Comparison of ENCODE assay signal across 8 cellular contexts in genomic region chrX:13937370-13938052, GRCh38.
DNase-seq lines count a peak whose midpoint lies in the region; ATAC-seq and TF ChIP-seq lines count a peak whose summit lies in the region.

No MANE protein-coding gene starts in this region.

- peaks cover 21% of the 10 kb centered on the region for H3K27me3 Mint-ChIP-seq in CD8-positive, alpha-beta T cell (ENCODE audit: low read depth)

- no peak for TF ChIP-seq POLR2A in upper lobe of left lung (IDR thresholded peaks at IDR 0.05)

- no peak overlapping the region for H3K4me3 ChIP-seq in CD8-positive, alpha-beta T cell (ENCODE audit: low read depth, low read length)
- H3K4me3 ChIP-seq in lung: peak overlapping the region; percentile 54
- peak overlapping the region in 3 of 4 donors; percentile 44 to 65 (median 58) for H3K4me3 ChIP-seq in upper lobe of left lung

- H3K36me3 Mint-ChIP-seq in CD8-positive, alpha-beta T cell: no peaks in the 10 kb centered on the region

- H3K27ac ChIP-seq in CD8-positive, alpha-beta T cell (ENCODE audit: low read depth, low read length): no peak overlapping the region
- peak overlapping the region in 1 of 2 donors; percentile 71 for H3K27ac ChIP-seq in lung (ENCODE audit: low read depth in 1 of 2, low read length in 1 of 2)
- H3K27ac ChIP-seq in upper lobe of left lung: peak overlapping the region in 2 of 4 donors; percentile 54 to 65

- ATAC-seq in CD8-positive, alpha-beta T cell: no peak
- ATAC-seq in lung (ENCODE audit: insufficient read depth, low FRiP score) (peak; percentile 35), upper lobe of left lung (ENCODE audit: low FRiP score in 2 of 2) (peak in 1 of 2 donors; percentile 28), HG02938 (IDR thresholded peaks at IDR 0.05; ENCODE audit: unreplicated experiment) (no peak)

- 10 to 15% methylated on average over 22 to 27 of the region's 27 CpGs for whole genome bisulfite sequencing in lung, 2 donors
- WGBS in upper lobe of left lung, 2 donors: 12 to 29% methylated on average over 13 to 27 of the region's 27 CpGs

- intact Hi-C loops in CD8-positive, alpha-beta T cell (cut with DNase I, micrococcal nuclease): no loop called here

- no peak overlapping the region for H3K27ac Mint-ChIP-seq in CD8-positive, alpha-beta T cell

- no peaks in the 10 kb centered on the region for H3K36me3 ChIP-seq in CD8-positive, alpha-beta T cell (ENCODE audit: insufficient read depth, low read length)
- no peaks in the 10 kb centered on the region for H3K36me3 ChIP-seq in lung (ENCODE audit: control insufficient read depth in 2 of 2, insufficient read depth in 2 of 2, low read length in 2 of 2)
- no peaks in the 10 kb centered on the region for H3K36me3 ChIP-seq in upper lobe of left lung

- no peak for TF ChIP-seq EP300 in upper lobe of left lung (IDR thresholded peaks at IDR 0.05)

- CTCF ChIA-PET in CD8-positive, alpha-beta T cell (lab: Charles Lee): no interaction called here

- H3K9me3 ChIP-seq in CD8-positive, alpha-beta T cell (ENCODE audit: low read length): no peaks in the 10 kb centered on the region
- H3K9me3 ChIP-seq in lung (ENCODE audit: control insufficient read depth in 2 of 2, insufficient read depth in 1 of 2, low read length in 1 of 2) (no peaks in the 10 kb centered on the region), upper lobe of left lung (no peaks in the 10 kb centered on the region)

- POLR2A ChIA-PET in CD8-positive, alpha-beta T cell (lab: Charles Lee): no interaction called here

- H3K4me1 Mint-ChIP-seq in CD8-positive, alpha-beta T cell (ENCODE audit: low read depth): peaks cover 5% of the 10 kb centered on the region

- H3K9me3 Mint-ChIP-seq in CD8-positive, alpha-beta T cell: no peaks in the 10 kb centered on the region

- peak overlapping the region; percentile 59 for H3K4me3 Mint-ChIP-seq in CD8-positive, alpha-beta T cell

- no peak for TF ChIP-seq CTCF in CD8-positive, alpha-beta T cell (IDR thresholded peaks at IDR 0.05)
- TF ChIP-seq CTCF in lung (IDR thresholded peaks at IDR 0.05; ENCODE audit: control extremely low read depth, extremely low read depth) (no peak), upper lobe of left lung (IDR thresholded peaks at IDR 0.05) (no peak)

- DNase-seq in CD8-positive, alpha-beta T cell: no peak
- DNase-seq in LHCN-M2 (ENCODE audit: low read depth) (peak; percentile 74), cerebellar cortex (ENCODE audit: low spot score) (peak; percentile 35), lung (ENCODE audit: low spot score) (no peak), upper lobe of left lung (no peak), SIG-M5 treated with dmso at 0.1 percent for 504 hours (lab: John Stamatoyannopoulos, UW; ENCODE audit: unreplicated experiment) (no peak), T-helper 1 cell (no peak)

- H3K27me3 ChIP-seq in CD8-positive, alpha-beta T cell (ENCODE audit: insufficient read depth, low read length): no peaks in the 10 kb centered on the region
- H3K27me3 ChIP-seq in lung (ENCODE audit: control insufficient read depth, insufficient read depth): peaks cover 7% of the 10 kb centered on the region
- peaks cover 0 to 6% (median 0%) of the 10 kb centered on the region in 4 donors for H3K27me3 ChIP-seq in upper lobe of left lung

- no peaks in the 10 kb centered on the region for H3K4me1 ChIP-seq in CD8-positive, alpha-beta T cell (ENCODE audit: insufficient read depth, low read length)
- H3K4me1 ChIP-seq in lung (ENCODE audit: control insufficient read depth in 2 of 2, insufficient read depth in 2 of 2, low read length in 2 of 2) (peaks cover 0 to 6% of the 10 kb centered on the region in 2 donors), upper lobe of left lung (peaks cover 0 to 17% (median 2%) of the 10 kb centered on the region in 4 donors)

Comparison
In these comparisons a context has a peak if more than half of its experiments do, and no peak if none do; other contexts are left out.
1. DNase-seq: peak in LHCN-M2 (single experiment) and cerebellar cortex (single experiment); none in CD8-positive, alpha-beta T cell (0 of 7), lung (single experiment), upper lobe of left lung (0 of 2), SIG-M5 treated with dmso at 0.1 percent for 504 hours (single experiment) and T-helper 1 cell (0 of 5).